Comparison of ENCODE assay signal across 9 cellular contexts in genomic region chr19:10431943-10432735, GRCh38. TPM values are rescaled to one million over a fixed set of nuclear protein-coding genes. Genes with fewer than 3 reads are reported as not detected.
DNase-seq lines count a peak whose midpoint lies in the region; ATAC-seq, FAIRE-seq and TF ChIP-seq lines count a peak whose summit lies in the region.
"Had no signal": no experiment of that assay in that cellular context is flagged by ENCODE, and none has a peak within 500 bp of the region (broad histone marks: within the 10 kb centered on the region; RNA-seq: fewer than 3 reads in every experiment).

No MANE protein-coding gene starts in this region.

- peaks cover 20% of the 10 kb centered on the region for H3K27me3 Mint-ChIP-seq in activated T-helper 1 cell treated with anti-CD3 and anti-CD28 coated beads, Interleukin-12 subunit alpha, Interleukin-12 subunit beta, Interleukin-2, Interleukin-4 antibody, amounts not matched to agents 30 ng/mL and 10 ng/mL and 1 ng/mL, durations not matched to agents 14 hours and 24 hours and 36 hours (ENCODE audit: insufficient read depth)

- TF ChIP-seq CTCF in D721Med (IDR thresholded peaks at IDR 0.05; ENCODE audit: insufficient read depth, missing control alignments) (no peak), gastroesophageal sphincter (IDR thresholded peaks at IDR 0.05) (no peak)

- intact Hi-C loops in activated T-helper 1 cell treated with anti-CD3 and anti-CD28 coated beads, Interleukin-12 subunit alpha, Interleukin-12 subunit beta, Interleukin-2, Interleukin-4 antibody, amounts not matched to agents 30 ng/mL and 10 ng/mL and 1 ng/mL, durations not matched to agents 14 hours and 24 hours and 36 hours (cut with micrococcal nuclease): loop anchor here (1.0 kb wide), 1 partner anchor 29 kb away; no protein-coding TSS in a partner anchor
- intact Hi-C loops in posterior vena cava (cut with DNase I): no loop called here

- no peak for TF ChIP-seq EP300 in gastroesophageal sphincter (IDR thresholded peaks at IDR 0.05)

- no peaks in the 10 kb centered on the region for H3K9me3 ChIP-seq in gastroesophageal sphincter

- H3K27ac ChIP-seq in gastroesophageal sphincter: peak overlapping the region in 3 of 4 donors; percentile 41 to 79 (median 66)
- H3K27ac ChIP-seq: HL-60 had no signal

- no peaks in the 10 kb centered on the region for H3K9me3 Mint-ChIP-seq in activated T-helper 1 cell treated with anti-CD3 and anti-CD28 coated beads, Interleukin-12 subunit alpha, Interleukin-12 subunit beta, Interleukin-2, Interleukin-4 antibody, amounts not matched to agents 30 ng/mL and 10 ng/mL and 1 ng/mL, durations not matched to agents 14 hours and 24 hours and 36 hours

- 0% methylated on average over 1 of the region's 64 CpGs; no CpG with 5 or more reads in 1 of the 2 donors for WGBS in gastroesophageal sphincter (ENCODE audit: low coverage in 1 of 2), 2 donors

- no peak for TF ChIP-seq POLR2A in gastroesophageal sphincter (IDR thresholded peaks at IDR 0.05)

- ATAC-seq in gastroesophageal sphincter: peak; percentile 70
- no peak for ATAC-seq in HG03108 (IDR thresholded peaks at IDR 0.05; ENCODE audit: unreplicated experiment)
- ATAC-seq in GM18517 (IDR thresholded peaks at IDR 0.05; ENCODE audit: unreplicated experiment): no peak

- H3K4me3 ChIP-seq in gastroesophageal sphincter: peak overlapping the region; percentile 55 to 73

- peaks cover 29% of the 10 kb centered on the region for H3K36me3 Mint-ChIP-seq in activated T-helper 1 cell treated with anti-CD3 and anti-CD28 coated beads, Interleukin-12 subunit alpha, Interleukin-12 subunit beta, Interleukin-2, Interleukin-4 antibody, amounts not matched to agents 30 ng/mL and 10 ng/mL and 1 ng/mL, durations not matched to agents 14 hours and 24 hours and 36 hours (ENCODE audit: low read depth)

- peak overlapping the region; percentile 82 for H3K4me3 Mint-ChIP-seq in activated T-helper 1 cell treated with anti-CD3 and anti-CD28 coated beads, Interleukin-12 subunit alpha, Interleukin-12 subunit beta, Interleukin-2, Interleukin-4 antibody, amounts not matched to agents 30 ng/mL and 10 ng/mL and 1 ng/mL, durations not matched to agents 14 hours and 24 hours and 36 hours

- peak overlapping the region; percentile 91 for H3K27ac Mint-ChIP-seq in activated T-helper 1 cell treated with anti-CD3 and anti-CD28 coated beads, Interleukin-12 subunit alpha, Interleukin-12 subunit beta, Interleukin-2, Interleukin-4 antibody, amounts not matched to agents 30 ng/mL and 10 ng/mL and 1 ng/mL, durations not matched to agents 14 hours and 24 hours and 36 hours

- no peak for FAIRE-seq in D721Med (lab: Jason Lieb, UNC)

- H3K4me1 ChIP-seq in gastroesophageal sphincter: peaks cover 0 to 37% (median 11%) of the 10 kb centered on the region in 3 donors

- peaks cover 66% of the 10 kb centered on the region for H3K4me1 Mint-ChIP-seq in activated T-helper 1 cell treated with anti-CD3 and anti-CD28 coated beads, Interleukin-12 subunit alpha, Interleukin-12 subunit beta, Interleukin-2, Interleukin-4 antibody, amounts not matched to agents 30 ng/mL and 10 ng/mL and 1 ng/mL, durations not matched to agents 14 hours and 24 hours and 36 hours (ENCODE audit: low read depth)

- peaks cover 27% of the 10 kb centered on the region for H3K27me3 ChIP-seq in gastroesophageal sphincter

- DNase-seq in D721Med (ENCODE audit: insufficient read length, low spot score): peak; percentile 58
- DNase-seq in NCI-H69 (lab: John Stamatoyannopoulos, UW): peak; percentile 67
- DNase-seq in activated T-helper 1 cell treated with anti-CD3 and anti-CD28 coated beads, Interleukin-12 subunit alpha, Interleukin-12 subunit beta, Interleukin-2, Interleukin-4 antibody, amounts not matched to agents 30 ng/mL and 10 ng/mL and 1 ng/mL, durations not matched to agents 14 hours and 24 hours and 36 hours (ENCODE audit: low spot score): no peak
- DNase-seq in posterior vena cava (ENCODE audit: low spot score): peak; percentile 90
- no peak for DNase-seq in SKM-1 treated with dmso at 0.1 percent for 144 hours (lab: John Stamatoyannopoulos, UW; ENCODE audit: unreplicated experiment)

- H3K36me3 ChIP-seq in gastroesophageal sphincter: no peaks in the 10 kb centered on the region

RNA-seq across cellular contexts. Expression of gene PDE4A, which starts 11.8 kb away (rescaled TPM):
- 67.7 and 71.1 TPM in 2 replicates for total RNA-seq in activated T-helper 1 cell treated with anti-CD3 and anti-CD28 coated beads, Interleukin-12 subunit alpha, Interleukin-12 subunit beta, Interleukin-2, Interleukin-4 antibody, amounts not matched to agents 30 ng/mL and 10 ng/mL and 1 ng/mL, durations not matched to agents 14 hours and 24 hours and 36 hours
- total RNA-seq in gastroesophageal sphincter (10 to 100 TPM in 2 of 4 donors, 1 to 10 TPM in 2; 7.3 to 22.5 (median 10.0) TPM), posterior vena cava (10 to 100 TPM; 10.9 to 12.8 TPM)

RNA-seq across cellular contexts. Expression of gene CDC37, which starts 28.8 kb away (rescaled TPM):
- 320 and 326 TPM in 2 replicates for total RNA-seq in activated T-helper 1 cell treated with anti-CD3 and anti-CD28 coated beads, Interleukin-12 subunit alpha, Interleukin-12 subunit beta, Interleukin-2, Interleukin-4 antibody, amounts not matched to agents 30 ng/mL and 10 ng/mL and 1 ng/mL, durations not matched to agents 14 hours and 24 hours and 36 hours
- total RNA-seq in gastroesophageal sphincter (100 to 1,000 TPM; 144 to 177 (median 162) TPM), posterior vena cava (100 to 1,000 TPM; 106 to 109 TPM)

RNA-seq across cellular contexts. Expression of gene TYK2, which starts 51.8 kb away (rescaled TPM):
- 268 and 271 TPM in 2 replicates for total RNA-seq in activated T-helper 1 cell treated with anti-CD3 and anti-CD28 coated beads, Interleukin-12 subunit alpha, Interleukin-12 subunit beta, Interleukin-2, Interleukin-4 antibody, amounts not matched to agents 30 ng/mL and 10 ng/mL and 1 ng/mL, durations not matched to agents 14 hours and 24 hours and 36 hours
- total RNA-seq in gastroesophageal sphincter (10 to 100 TPM; 40.8 to 77.2 (median 53.9) TPM), posterior vena cava (10 to 100 TPM; 67.1 to 69.3 TPM)

Comparison
In these comparisons a context has a peak if more than half of its experiments do, and no peak if none do; other contexts are left out.
1. DNase-seq: peak in D721Med (single experiment), NCI-H69 (single experiment) and posterior vena cava (single experiment); none in activated T-helper 1 cell treated with anti-CD3 and anti-CD28 coated beads, Interleukin-12 subunit alpha, Interleukin-12 subunit beta, Interleukin-2, Interleukin-4 antibody, amounts not matched to agents 30 ng/mL and 10 ng/mL and 1 ng/mL, durations not matched to agents 14 hours and 24 hours and 36 hours (single experiment) and SKM-1 treated with dmso at 0.1 percent for 144 hours (single experiment).